Comparison of ENCODE assay signal across 8 cellular contexts in the genomic region with DNA sequence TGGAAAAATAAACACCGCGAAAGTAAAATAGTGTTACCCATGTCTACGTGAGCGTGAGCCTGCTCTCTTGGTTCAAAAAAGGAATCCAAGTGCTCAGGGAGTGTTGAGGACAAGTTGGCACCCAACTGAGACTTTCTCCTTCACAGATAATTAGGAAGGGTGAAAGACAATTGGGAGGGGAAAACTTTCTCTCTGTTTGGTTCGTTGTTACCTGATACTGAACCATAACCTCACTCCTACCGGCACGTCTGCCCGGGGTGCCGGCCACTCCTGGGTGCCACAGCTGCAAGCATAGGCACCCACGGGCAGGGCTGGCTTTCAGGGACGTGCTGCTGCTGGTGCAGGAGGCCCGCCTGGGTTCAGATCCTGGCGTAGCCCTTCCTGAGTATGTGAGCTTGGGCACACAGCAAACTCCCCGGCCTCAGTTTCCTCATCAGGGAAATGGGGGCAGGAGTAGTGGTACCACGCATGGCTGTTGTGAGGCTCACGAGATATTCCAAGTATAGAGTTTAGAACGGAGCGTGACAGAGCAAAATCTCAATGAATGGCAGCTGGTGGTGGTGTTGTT. TPM values are rescaled to one million over a fixed set of nuclear protein-coding genes. Genes with fewer than 3 reads are reported as not detected.
DNase-seq lines count a peak whose midpoint lies in the region; ATAC-seq and TF ChIP-seq lines count a peak whose summit lies in the region.

No MANE protein-coding gene starts in this region.

- no TSS peak for BruUV-seq in HCT116 (replicated peaks; lab: Mats Ljungman, UMichigan)

- intact Hi-C loops in HCT116 (cut with micrococcal nuclease), result no loop called here
- intact Hi-C loops in lower lobe of right lung (cut with DNase I), result no loop called here
- intact Hi-C loops in stomach (cut with DNase I; ENCODE audit: low total_unique reads), result no loop called here

- H3K27ac ChIP-seq in HCT116 (ENCODE audit: low read depth, low read length) (no peak overlapping the region), lower lobe of right lung (peak overlapping the region; percentile 74), stomach (peak overlapping the region in 3 of 5 donors; percentile 60 to 82 (median 68))

- H3K36me3 ChIP-seq in HCT116 (ENCODE audit: control insufficient read depth in 1 of 2, insufficient read depth in 2 of 2, low read length in 2 of 2) (no peaks in the 10 kb centered on the region), lower lobe of right lung (no peaks in the 10 kb centered on the region), stomach (no peaks in the 10 kb centered on the region)

- no peaks in the 10 kb centered on the region for H3K79me2 ChIP-seq in HCT116 (ENCODE audit: insufficient read depth, low read length)

- ATAC-seq in HCT116, result no peak
- ATAC-seq in lower lobe of right lung, result peak in 1 of 2 donors; percentile 4
- ATAC-seq in GM19455 (IDR thresholded peaks at IDR 0.05; ENCODE audit: unreplicated experiment), result no peak

- TF ChIP-seq RAD21 in HCT116 (IDR thresholded peaks at IDR 0.05; ENCODE audit: low read depth), result no peak

- no peaks in the 10 kb centered on the region for H4K20me1 ChIP-seq in HCT116 (ENCODE audit: insufficient read depth)

- no peak overlapping the region for H3K9ac ChIP-seq in HCT116 (ENCODE audit: low read length)

- H3K4me3 ChIP-seq in HCT116 (replicated peaks in 1 of 2; ENCODE audit: low read depth in 1 of 2, low read length in 2 of 2) (no peak overlapping the region), lower lobe of right lung (peak overlapping the region; percentile 41), stomach (peak overlapping the region; percentile 32 to 45 (median 36))

- peak overlapping the region; percentile 66 for H3K4me2 ChIP-seq in HCT116 (ENCODE audit: low read length)

- TF ChIP-seq POLR2A in HCT116 (IDR thresholded peaks at IDR 0.05; ENCODE audit: borderline replicate concordance, extremely low read depth, insufficient read depth, insufficient read length) (no peak), stomach (IDR thresholded peaks at IDR 0.05) (no peak)

- DNase-seq in HCT116 (ENCODE audit: low read depth, low spot score) (no peak), astrocyte of the hippocampus (ENCODE audit: low read depth, low spot score) (peak; percentile 40), lower lobe of right lung (no peak), stomach (no peak), NCI-H1436 (lab: John Stamatoyannopoulos, UW) (no peak), cerebellar cortex (ENCODE audit: low spot score) (no peak)
- no peak for DNase-seq in stimulated activated naive CD4-positive, alpha-beta T cell treated with Interleukin-2 at 50 U/mL for 16 hours (lab: John Stamatoyannopoulos, UW)

- 23 to 55% (median 52%) methylated on average over 10 to 18 of the region's 18 CpGs for WGBS in stomach, 5 donors

- H2AFZ ChIP-seq in HCT116 (ENCODE audit: low read depth, low read length, poor library complexity, severe bottlenecking), result no peak overlapping the region

- H3K27me3 ChIP-seq in HCT116 (ENCODE audit: insufficient read depth, low read length), result peaks cover 50% of the 10 kb centered on the region
- no peaks in the 10 kb centered on the region for H3K27me3 ChIP-seq in lower lobe of right lung (ENCODE audit: low read depth)
- H3K27me3 ChIP-seq in stomach, result no peaks in the 10 kb centered on the region

- POLR2A ChIA-PET in HCT116 (lab: Charles Lee), result no interaction called here

- no peak for TF ChIP-seq EP300 in stomach (IDR thresholded peaks at IDR 0.05)

- RAD21 ChIA-PET in HCT116 (lab: Charles Lee; ENCODE audit: low non-redundant PET in 1 of 2, low total read pairs in 2 of 2, uncharacterized antibody in 2 of 2, unreplicated experiment in 2 of 2), result no interaction called here

- TF ChIP-seq CTCF in HCT116 (IDR thresholded peaks at IDR 0.05 in 2 of 3, conservative IDR thresholded peaks at IDR 0.05 in 1 of 3; ENCODE audit: borderline replicate concordance in 1 of 3, insufficient read depth in 1 of 3, low read depth in 2 of 3, low read length in 2 of 3) (no peak), lower lobe of right lung (IDR thresholded peaks at IDR 0.05) (no peak), stomach (IDR thresholded peaks at IDR 0.05) (no peak)

- no peaks in the 10 kb centered on the region for H3K9me3 ChIP-seq in HCT116 (ENCODE audit: control insufficient read depth in 1 of 2, insufficient read depth in 1 of 2, low read depth in 1 of 2, low read length in 2 of 2)
- H3K9me3 ChIP-seq in lower lobe of right lung, result no peaks in the 10 kb centered on the region
- peaks cover 0 to 4% (median 3%) of the 10 kb centered on the region in 4 donors for H3K9me3 ChIP-seq in stomach

- CTCF ChIA-PET in HCT116 (lab: Charles Lee), result no interaction called here

- no peaks in the 10 kb centered on the region for H3K9me2 ChIP-seq in HCT116 (ENCODE audit: insufficient read depth)

- peaks cover 9 to 11% of the 10 kb centered on the region in 2 experiments for H3K4me1 ChIP-seq in HCT116 (ENCODE audit: control insufficient read depth in 1 of 2, insufficient read depth in 2 of 2, low read length in 2 of 2)
- H3K4me1 ChIP-seq in lower lobe of right lung, result peaks cover 29% of the 10 kb centered on the region
- H3K4me1 ChIP-seq in stomach, result peaks cover 20 to 36% (median 25%) of the 10 kb centered on the region in 4 donors

TF ChIP-seq in HCT116, 20 proteins besides CTCF, POLR2A, EP300 and RAD21:
- TF ChIP-seq POLR2AphosphoS5 (IDR thresholded peaks at IDR 0.05; ENCODE audit: low read depth, low read length) (no peak), JUND (IDR thresholded peaks at IDR 0.05) (no peak), SIN3A (IDR thresholded peaks at IDR 0.05; ENCODE audit: low read depth) (no peak), FOSL1 (IDR thresholded peaks at IDR 0.05; ENCODE audit: low read depth) (no peak), YY1 (IDR thresholded peaks at IDR 0.05; ENCODE audit: extremely low read depth, insufficient replicate concordance, low read depth, low read length) (no peak)

RNA-seq across cellular contexts. Expression of gene PMEPA1, which starts 38.2 kb away (rescaled TPM):
- total RNA-seq in HCT116 (2021; ENCODE audit: unreplicated experiment) (0.64 TPM), lower lobe of right lung (26.9 TPM), stomach (10 to 100 TPM in 2 of 5 donors, 1 to 10 TPM in 2, not detected in 1; 5.3 to 17.2 (median 10.7) TPM)
- polyA plus RNA-seq in HCT116 (2012), result 1.1 and 2.3 TPM in 2 replicates
- polyA plus RNA-seq in stomach, result 10 to 100 TPM in 1 of 3 donors, 1 to 10 TPM in 2; 5.3 to 12.5 (median 5.4) TPM

Comparison
In these comparisons a context has a peak if more than half of its experiments do, and no peak if none do; other contexts are left out.
1. H3K4me3 ChIP-seq: peak in lower lobe of right lung (single experiment) and stomach (4 of 4); none in HCT116 (0 of 2).